2 cellular contexts compared by ENCODE assay signal in the genomic region with DNA sequence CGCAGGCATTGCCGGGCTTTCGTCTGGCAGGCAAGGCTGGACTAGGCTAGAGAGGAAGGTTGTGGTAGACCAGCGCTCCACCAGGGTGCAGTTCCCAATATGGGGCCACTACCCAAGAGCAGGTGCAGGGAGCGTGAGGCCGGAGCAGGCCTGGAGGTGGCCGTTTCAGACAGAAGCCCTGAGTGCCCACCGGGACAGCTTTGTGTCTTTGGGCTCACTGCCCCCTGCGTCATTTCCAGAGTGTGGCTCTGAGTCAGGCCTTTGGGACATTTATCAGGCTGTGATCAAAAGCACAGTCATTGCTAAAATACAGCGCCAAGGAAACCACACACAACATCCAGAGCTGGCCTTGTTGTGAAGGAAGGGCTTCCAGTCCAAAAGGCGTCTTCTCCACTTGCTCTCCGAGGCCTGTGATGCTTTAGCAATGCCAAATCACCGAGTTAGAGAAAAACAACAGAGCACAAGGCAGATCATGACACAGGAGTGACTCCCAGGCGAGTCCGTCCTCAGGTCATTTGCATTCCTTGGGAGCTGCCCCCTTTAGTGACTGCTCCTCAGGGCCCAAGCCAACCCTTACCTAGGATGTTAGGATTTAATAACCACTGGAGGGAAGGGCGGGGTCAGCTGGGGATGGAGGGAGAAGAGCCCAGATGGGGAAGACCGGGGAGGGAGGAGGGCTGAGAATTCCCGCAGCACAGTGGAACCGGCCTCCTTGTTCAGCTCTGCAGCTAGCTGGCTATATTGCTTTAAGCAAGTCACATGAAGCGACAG.
TF ChIP-seq lines count a peak whose summit lies in the region.

No MANE protein-coding gene starts in this region.

TF ChIP-seq in WTC11, 78 proteins besides CTCF, POLR2A, EP300 and RAD21 (continued from another document):
- no peak for TF ChIP-seq ZNF512 (CRISPR knock-in tag; IDR thresholded peaks at IDR 0.05; ENCODE audit: borderline replicate concordance)
- TF ChIP-seq ZNF416 (CRISPR knock-in tag; IDR thresholded peaks at IDR 0.05): no peak
- no peak for TF ChIP-seq E2F5 (CRISPR knock-in tag; IDR thresholded peaks at IDR 0.05)
- TF ChIP-seq, protein P1, sequence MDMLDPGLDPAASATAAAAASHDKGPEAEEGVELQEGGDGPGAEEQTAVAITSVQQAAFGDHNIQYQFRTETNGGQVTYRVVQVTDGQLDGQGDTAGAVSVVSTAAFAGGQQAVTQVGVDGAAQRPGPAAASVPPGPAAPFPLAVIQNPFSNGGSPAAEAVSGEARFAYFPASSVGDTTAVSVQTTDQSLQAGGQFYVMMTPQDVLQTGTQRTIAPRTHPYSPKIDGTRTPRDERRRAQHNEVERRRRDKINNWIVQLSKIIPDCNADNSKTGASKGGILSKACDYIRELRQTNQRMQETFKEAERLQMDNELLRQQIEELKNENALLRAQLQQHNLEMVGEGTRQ (CRISPR knock-in tag; IDR thresholded peaks at IDR 0.05): no peak
- no peak for TF ChIP-seq ZNF281 (CRISPR knock-in tag; IDR thresholded peaks at IDR 0.05)
- TF ChIP-seq JAZF1 (CRISPR knock-in tag; IDR thresholded peaks at IDR 0.05): no peak
- TF ChIP-seq CBFB (CRISPR knock-in tag; IDR thresholded peaks at IDR 0.05; ENCODE audit: low read depth): no peak
- TF ChIP-seq, protein P2, sequence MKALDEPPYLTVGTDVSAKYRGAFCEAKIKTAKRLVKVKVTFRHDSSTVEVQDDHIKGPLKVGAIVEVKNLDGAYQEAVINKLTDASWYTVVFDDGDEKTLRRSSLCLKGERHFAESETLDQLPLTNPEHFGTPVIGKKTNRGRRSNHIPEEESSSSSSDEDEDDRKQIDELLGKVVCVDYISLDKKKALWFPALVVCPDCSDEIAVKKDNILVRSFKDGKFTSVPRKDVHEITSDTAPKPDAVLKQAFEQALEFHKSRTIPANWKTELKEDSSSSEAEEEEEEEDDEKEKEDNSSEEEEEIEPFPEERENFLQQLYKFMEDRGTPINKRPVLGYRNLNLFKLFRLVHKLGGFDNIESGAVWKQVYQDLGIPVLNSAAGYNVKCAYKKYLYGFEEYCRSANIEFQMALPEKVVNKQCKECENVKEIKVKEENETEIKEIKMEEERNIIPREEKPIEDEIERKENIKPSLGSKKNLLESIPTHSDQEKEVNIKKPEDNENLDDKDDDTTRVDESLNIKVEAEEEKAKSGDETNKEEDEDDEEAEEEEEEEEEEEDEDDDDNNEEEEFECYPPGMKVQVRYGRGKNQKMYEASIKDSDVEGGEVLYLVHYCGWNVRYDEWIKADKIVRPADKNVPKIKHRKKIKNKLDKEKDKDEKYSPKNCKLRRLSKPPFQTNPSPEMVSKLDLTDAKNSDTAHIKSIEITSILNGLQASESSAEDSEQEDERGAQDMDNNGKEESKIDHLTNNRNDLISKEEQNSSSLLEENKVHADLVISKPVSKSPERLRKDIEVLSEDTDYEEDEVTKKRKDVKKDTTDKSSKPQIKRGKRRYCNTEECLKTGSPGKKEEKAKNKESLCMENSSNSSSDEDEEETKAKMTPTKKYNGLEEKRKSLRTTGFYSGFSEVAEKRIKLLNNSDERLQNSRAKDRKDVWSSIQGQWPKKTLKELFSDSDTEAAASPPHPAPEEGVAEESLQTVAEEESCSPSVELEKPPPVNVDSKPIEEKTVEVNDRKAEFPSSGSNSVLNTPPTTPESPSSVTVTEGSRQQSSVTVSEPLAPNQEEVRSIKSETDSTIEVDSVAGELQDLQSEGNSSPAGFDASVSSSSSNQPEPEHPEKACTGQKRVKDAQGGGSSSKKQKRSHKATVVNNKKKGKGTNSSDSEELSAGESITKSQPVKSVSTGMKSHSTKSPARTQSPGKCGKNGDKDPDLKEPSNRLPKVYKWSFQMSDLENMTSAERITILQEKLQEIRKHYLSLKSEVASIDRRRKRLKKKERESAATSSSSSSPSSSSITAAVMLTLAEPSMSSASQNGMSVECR (CRISPR knock-in tag; IDR thresholded peaks at IDR 0.05; ENCODE audit: borderline replicate concordance): no peak
- no peak for TF ChIP-seq NFATC4 (CRISPR knock-in tag; IDR thresholded peaks at IDR 0.05)
- TF ChIP-seq ZNF219 (CRISPR knock-in tag; IDR thresholded peaks at IDR 0.05; ENCODE audit: borderline replicate concordance): no peak
- TF ChIP-seq MLX (CRISPR knock-in tag; IDR thresholded peaks at IDR 0.05): no peak
- no peak for TF ChIP-seq OVOL2 (CRISPR knock-in tag; IDR thresholded peaks at IDR 0.05; ENCODE audit: borderline replicate concordance)

TF ChIP-seq in HEK293T, 16 proteins besides CTCF, POLR2A, EP300 and RAD21 (continued from another document):
- TF ChIP-seq BHLHE40 (IDR thresholded peaks at IDR 0.05; ENCODE audit: borderline replicate concordance) (no peak), ZNF384 (IDR thresholded peaks at IDR 0.05) (no peak), L3MBTL2 (conservative IDR thresholded peaks at IDR 0.05) (no peak), HDGF (IDR thresholded peaks at IDR 0.05; ENCODE audit: borderline replicate concordance) (no peak)
- TF ChIP-seq, protein P3, sequence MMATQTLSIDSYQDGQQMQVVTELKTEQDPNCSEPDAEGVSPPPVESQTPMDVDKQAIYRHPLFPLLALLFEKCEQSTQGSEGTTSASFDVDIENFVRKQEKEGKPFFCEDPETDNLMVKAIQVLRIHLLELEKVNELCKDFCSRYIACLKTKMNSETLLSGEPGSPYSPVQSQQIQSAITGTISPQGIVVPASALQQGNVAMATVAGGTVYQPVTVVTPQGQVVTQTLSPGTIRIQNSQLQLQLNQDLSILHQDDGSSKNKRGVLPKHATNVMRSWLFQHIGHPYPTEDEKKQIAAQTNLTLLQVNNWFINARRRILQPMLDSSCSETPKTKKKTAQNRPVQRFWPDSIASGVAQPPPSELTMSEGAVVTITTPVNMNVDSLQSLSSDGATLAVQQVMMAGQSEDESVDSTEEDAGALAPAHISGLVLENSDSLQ (IDR thresholded peaks at IDR 0.05): no peak
